8 cellular contexts compared by ENCODE assay signal in the genomic region with DNA sequence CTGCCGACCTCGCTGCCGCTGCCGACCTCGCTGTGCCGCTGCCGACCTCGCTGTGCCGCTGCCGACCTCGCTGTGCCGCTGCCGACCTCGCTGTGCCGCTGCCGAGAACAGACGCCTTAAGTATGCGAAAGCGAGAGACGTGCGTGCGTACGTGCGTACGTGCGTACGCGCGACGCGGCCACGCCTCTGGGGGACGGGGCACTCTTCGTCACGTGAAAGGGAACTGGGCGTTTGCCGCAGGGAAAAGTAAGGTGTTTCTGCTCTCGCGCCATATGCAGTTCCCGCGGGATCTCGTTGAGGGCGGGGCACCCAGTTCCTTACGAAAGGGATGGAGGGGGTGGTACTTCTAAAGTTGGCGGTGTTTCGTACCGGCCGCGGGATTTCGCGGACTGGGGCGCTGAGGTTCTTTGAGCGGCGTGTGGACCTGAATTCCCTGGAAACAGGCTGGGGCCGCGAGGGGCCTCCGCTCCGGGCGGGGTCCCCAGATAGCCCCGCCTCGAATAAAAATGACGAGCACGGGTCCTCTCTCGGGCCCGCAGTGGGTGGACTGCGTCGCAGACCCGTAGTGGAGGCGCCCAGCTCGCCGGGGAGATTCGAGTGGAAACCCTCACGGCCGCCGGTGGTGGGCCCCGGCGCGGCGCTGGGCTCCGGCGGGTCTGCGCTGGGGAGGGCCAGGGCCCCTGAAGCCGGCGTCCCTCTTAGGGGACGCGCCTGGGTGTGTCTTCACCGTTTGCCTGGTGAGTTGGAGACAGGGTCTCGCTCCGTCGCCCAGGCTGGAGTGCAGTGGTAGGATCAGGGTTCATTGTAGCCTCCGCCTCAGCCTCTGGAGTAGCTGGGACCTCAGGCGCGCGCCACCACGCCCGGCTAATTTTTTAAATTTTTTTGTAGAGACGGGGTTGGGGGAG. TPM values are rescaled to one million over a fixed set of nuclear protein-coding genes. Genes with fewer than 3 reads are reported as not detected.
A peak's percentile ranks its signal among the peaks of the same experiment; 100 is the strongest.
DNase-seq lines count a peak whose midpoint lies in the region; ATAC-seq and TF ChIP-seq lines count a peak whose summit lies in the region.

TSS of gene EIF4A3 (minus strand) at position 94 of the 905 bp plus-strand sequence. CDS start 167 bp downstream, outside the sequence.

- TF ChIP-seq CTCF in C4-2B (conservative IDR thresholded peaks at IDR 0.05) (no peak), left lung (IDR thresholded peaks at IDR 0.05) (no peak)

- peak; percentile 91 for ATAC-seq in GM19395 (IDR thresholded peaks at IDR 0.05; ENCODE audit: unreplicated experiment)
- peak; percentile 86 for ATAC-seq in HG03565 (IDR thresholded peaks at IDR 0.05; ENCODE audit: unreplicated experiment)
- peak; percentile 95 for ATAC-seq in left lung

- peak within 1 kb of the TSS; percentile 90 for H3K27ac ChIP-seq in C4-2B
- peak within 1 kb of the TSS; percentile 91 for H3K27ac ChIP-seq in left lung

- H3K4me1 ChIP-seq in left lung: peaks cover 10 to 46% of the 10 kb centered on the region in 2 donors

- peaks cover 3 to 18% of the 10 kb centered on the region in 2 donors for H3K36me3 ChIP-seq in left lung

- intact Hi-C loops in left lung (cut with DNase I): no loop called here

- DNase-seq in NCI-H82 (lab: John Stamatoyannopoulos, UW): peak; percentile 100
- DNase-seq in activated CD4-positive, alpha-beta T cell treated with anti-CD3 and anti-CD28 coated beads, Interleukin-2, amount 50 U/mL, for 48 hours: peak; percentile 97 to 98
- peak; percentile 100 for DNase-seq in dermis blood vessel endothelial cell
- DNase-seq in left lung: peak; percentile 99
- DNase-seq in stimulated activated CD4-positive, alpha-beta T cell treated with anti-CD3 and anti-CD28 coated beads, Interleukin-2, amount 100 ng/mL, for 48 hours: peak; percentile 93 to 94

- no peaks in the 10 kb centered on the region for H3K9me3 ChIP-seq in left lung

- no peaks in the 10 kb centered on the region for H3K27me3 ChIP-seq in left lung

- H3K4me3 ChIP-seq in left lung: peak within 1 kb of the TSS; percentile 94 to 97

RNA-seq across cellular contexts. Expression of gene EIF4A3, which starts in this region (rescaled TPM):
- 99.6 and 235 TPM in 2 replicates for total RNA-seq in dermis blood vessel endothelial cell
- total RNA-seq in left lung: 10 to 100 TPM; 58.5 to 72.9 TPM

Comparison
In these comparisons a context has a peak if more than half of its experiments do, and no peak if none do; other contexts are left out.
1. Peak in every context shown above with its lines: DNase-seq, ATAC-seq, H3K4me3 ChIP-seq and H3K27ac ChIP-seq.